ENCODE assay signal across 8 cellular contexts in the genomic region with DNA sequence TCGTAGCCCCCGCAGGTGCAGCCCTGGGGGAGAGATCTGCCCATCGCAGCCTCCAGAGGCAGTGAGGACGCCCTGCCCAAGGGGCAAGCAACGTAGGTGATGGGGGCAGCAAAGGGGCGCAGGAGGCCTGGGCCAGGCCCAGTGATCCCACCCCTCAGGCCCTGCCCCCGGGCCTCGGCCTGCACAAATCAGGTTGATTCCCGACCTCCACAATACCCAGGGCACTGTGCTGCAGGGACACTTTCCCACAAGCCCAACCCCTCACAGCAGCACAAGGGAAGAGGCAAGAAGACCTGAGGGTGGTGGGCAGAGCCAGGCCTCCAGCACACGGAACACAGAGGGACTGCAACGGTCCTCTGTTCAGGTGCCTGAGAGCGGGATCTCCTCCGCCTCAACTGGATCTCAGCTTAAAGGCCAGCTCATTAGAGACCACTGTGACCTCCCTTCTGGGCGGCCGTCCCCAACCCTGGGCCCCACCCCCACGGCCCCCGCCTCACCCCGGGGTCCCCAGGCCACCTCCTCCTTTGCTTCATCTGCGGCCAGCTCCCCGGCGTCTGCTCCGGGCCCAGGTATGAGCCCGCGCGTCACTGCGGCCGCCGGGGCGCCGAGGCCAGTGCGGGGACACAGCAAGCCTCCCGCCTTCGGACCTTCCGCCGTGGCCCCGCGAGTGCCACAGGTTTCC. TPM values are rescaled to one million over a fixed set of nuclear protein-coding genes. Genes with fewer than 3 reads are reported as not detected.
A peak's percentile ranks its signal among the peaks of the same experiment; 100 is the strongest.
DNase-seq lines count a peak whose midpoint lies in the region; ATAC-seq, FAIRE-seq and TF ChIP-seq lines count a peak whose summit lies in the region.

No MANE protein-coding gene starts in this region.

- ATAC-seq in GM21576 (IDR thresholded peaks at IDR 0.05; ENCODE audit: unreplicated experiment): peak; percentile 30

- in situ Hi-C loops in KBM-7 (cut with MboI; ENCODE audit: low pct_unique_long_range_greater_than_20kb, low sequenced_read_pairs) (no loop called here), astrocyte of the cerebellum (cut with HindIII; ENCODE audit: low sequenced_read_pairs) (no loop called here)

- DNase-seq in KBM-7: peak; percentile 25
- no peak for DNase-seq in astrocyte of the cerebellum (ENCODE audit: low read depth)
- no peak for DNase-seq in keratinocyte (ENCODE audit: low read depth, low spot score)
- DNase-seq in substantia nigra (lab: John Stamatoyannopoulos, UW): peak in 1 of 49 donors; percentile 46
- DNase-seq in NOMO-1 treated with DMSO at 0.1 percent for 48 hours (lab: John Stamatoyannopoulos, UW; ENCODE audit: unreplicated experiment): no peak
- no peak for DNase-seq in GF-D8 (lab: John Stamatoyannopoulos, UW)

- H2AFZ ChIP-seq in keratinocyte (ENCODE audit: control insufficient read depth, low read length): peak overlapping the region; percentile 62

- H3K9ac ChIP-seq in keratinocyte (ENCODE audit: control insufficient read depth, extremely low read depth, insufficient read depth, low read length): peak overlapping the region; percentile 95

- TF ChIP-seq POLR2A in GM10847 (IDR thresholded peaks at IDR 0.05; ENCODE audit: extremely low read depth, insufficient read length): peak; percentile 20

- peaks cover 63% of the 10 kb centered on the region for H3K79me2 ChIP-seq in keratinocyte (ENCODE audit: control insufficient read depth, insufficient read depth, low read length)

- dilution Hi-C loops in keratinocyte (cut with MboI; ENCODE audit: extremely low pct_ligation_motif_present, low sequenced_read_pairs): no loop called here

- peak overlapping the region; percentile 91 for H3K4me2 ChIP-seq in keratinocyte (ENCODE audit: control insufficient read depth, extremely low read depth, insufficient read depth, low read depth, low read length)

- FAIRE-seq in keratinocyte (lab: Jason Lieb, UNC): no peak

- H3K4me3 ChIP-seq in astrocyte of the cerebellum (ENCODE audit: low read depth, low read length): peak overlapping the region; percentile 95
- peak overlapping the region; percentile 79 to 97 (median 81) for H3K4me3 ChIP-seq in keratinocyte (ENCODE audit: control insufficient read depth in 2 of 3, extremely low read depth in 1 of 3, insufficient read depth in 2 of 3, low read depth in 1 of 3, low read length in 3 of 3)

- peaks cover 27% of the 10 kb centered on the region for H3K4me1 ChIP-seq in keratinocyte (ENCODE audit: control insufficient read depth, extremely low read depth, insufficient read depth, low read length)

- TF ChIP-seq CTCF in astrocyte of the cerebellum (IDR thresholded peaks at IDR 0.05; ENCODE audit: low read depth, low read length, missing control alignments) (no peak), keratinocyte (optimal IDR thresholded peaks at IDR 0.05 in 1 of 3, IDR thresholded peaks at IDR 0.05 in 1 of 3, conservative IDR thresholded peaks at IDR 0.05 in 1 of 3; ENCODE audit: extremely low read depth in 1 of 3, insufficient read depth in 2 of 3, low read length in 3 of 3) (no peak)

- H3K27ac ChIP-seq in keratinocyte (ENCODE audit: control insufficient read depth, insufficient read depth, low read length) (peak overlapping the region; percentile 74), substantia nigra (ENCODE audit: low read depth, low read length, poor library complexity, severe bottlenecking) (peak overlapping the region; percentile 79)

- H3K27me3 ChIP-seq in keratinocyte (ENCODE audit: control insufficient read depth, extremely low read depth, insufficient read depth, low read length): no peaks in the 10 kb centered on the region

- H3K9me3 ChIP-seq in keratinocyte (ENCODE audit: control insufficient read depth, low read depth, low read length): no peaks in the 10 kb centered on the region

- H3K36me3 ChIP-seq in keratinocyte (ENCODE audit: control insufficient read depth in 2 of 2, extremely low read depth in 1 of 2, insufficient read depth in 2 of 2, low read length in 2 of 2): peaks cover 0 to 17% of the 10 kb centered on the region in 2 experiments

- H3K9me1 ChIP-seq in keratinocyte (ENCODE audit: control insufficient read depth, extremely low read depth, insufficient read depth, low read length): peaks cover 10% of the 10 kb centered on the region

- H4K20me1 ChIP-seq in keratinocyte (ENCODE audit: control insufficient read depth, extremely low read depth, insufficient read depth, low read length): peaks cover 30% of the 10 kb centered on the region

RNA-seq across cellular contexts. Expression of a gene that starts 0.8 kb away (rescaled TPM):
- 295 to 451 TPM (median 325 TPM) in 3 replicates for polyA plus RNA-seq in keratinocyte
- polyA plus RNA-seq in keratinocyte (2011; ENCODE audit: low read depth): 343 TPM
- 346 and 552 TPM in 2 replicates for polyA plus RNA-seq in keratinocyte (2011; cell fraction: cytosol; rRNA removed)
- polyA plus RNA-seq in keratinocyte (2011; cell fraction: nucleus; rRNA removed): 224 and 326 TPM in 2 replicates
- polyA plus RNA-seq in keratinocyte (2012; ENCODE audit: low replicate concordance): 371 and 391 TPM in 2 replicates
- 457 to 846 TPM (median 598 TPM) in 3 replicates for polyA minus RNA-seq in keratinocyte
- 776 TPM for polyA minus RNA-seq in keratinocyte (2011; cell fraction: cytosol; rRNA and poly(A)+ RNA removed)
- 151 and 170 TPM in 2 replicates for polyA minus RNA-seq in keratinocyte (2011; cell fraction: nucleus; rRNA and poly(A)+ RNA removed)

RNA-seq across cellular contexts. Expression of a gene that starts 21.4 kb away (rescaled TPM):
- polyA plus RNA-seq in keratinocyte: 8.2 to 11.9 TPM (median 10.0 TPM) in 3 replicates
- 8.0 TPM for polyA plus RNA-seq in keratinocyte (2011; ENCODE audit: low read depth)
- 4.4 and 10.2 TPM in 2 replicates for polyA plus RNA-seq in keratinocyte (2011; cell fraction: cytosol; rRNA removed)
- polyA plus RNA-seq in keratinocyte (2011; cell fraction: nucleus; rRNA removed): 21.2 and 27.6 TPM in 2 replicates
- polyA plus RNA-seq in keratinocyte (2012; ENCODE audit: low replicate concordance): 12.5 and 16.4 TPM in 2 replicates
- polyA minus RNA-seq in keratinocyte: 0.99 to 7.7 TPM (median 1.2 TPM) in 3 replicates
- 7.7 TPM for polyA minus RNA-seq in keratinocyte (2011; cell fraction: cytosol; rRNA and poly(A)+ RNA removed)
- polyA minus RNA-seq in keratinocyte (2011; cell fraction: nucleus; rRNA and poly(A)+ RNA removed): 2.4 and 2.8 TPM in 2 replicates

RNA-seq across cellular contexts. Expression of a gene that starts 27.4 kb away (rescaled TPM):
- 28.4 to 53.7 TPM (median 49.3 TPM) in 3 replicates for polyA plus RNA-seq in keratinocyte
- polyA plus RNA-seq in keratinocyte (2011; ENCODE audit: low read depth): 23.9 TPM
- polyA plus RNA-seq in keratinocyte (2011; cell fraction: cytosol; rRNA removed): 22.0 and 52.1 TPM in 2 replicates
- polyA plus RNA-seq in keratinocyte (2011; cell fraction: nucleus; rRNA removed): 47.4 and 62.3 TPM in 2 replicates
- 34.4 and 51.8 TPM in 2 replicates for polyA plus RNA-seq in keratinocyte (2012; ENCODE audit: low replicate concordance)
- polyA minus RNA-seq in keratinocyte: 19.2 to 36.3 TPM (median 26.1 TPM) in 3 replicates
- 48.9 TPM for polyA minus RNA-seq in keratinocyte (2011; cell fraction: cytosol; rRNA and poly(A)+ RNA removed)
- polyA minus RNA-seq in keratinocyte (2011; cell fraction: nucleus; rRNA and poly(A)+ RNA removed): 9.9 and 18.3 TPM in 2 replicates

RNA-seq across cellular contexts. Expression of a gene that starts 58.4 kb away (rescaled TPM):
- 412 to 877 TPM (median 450 TPM) in 3 replicates for polyA plus RNA-seq in keratinocyte
- polyA plus RNA-seq in keratinocyte (2011; ENCODE audit: low read depth): 259 TPM
- polyA plus RNA-seq in keratinocyte (2011; cell fraction: cytosol; rRNA removed): 279 and 743 TPM in 2 replicates
- 254 and 303 TPM in 2 replicates for polyA plus RNA-seq in keratinocyte (2011; cell fraction: nucleus; rRNA removed)
- 421 and 447 TPM in 2 replicates for polyA plus RNA-seq in keratinocyte (2012; ENCODE audit: low replicate concordance)
- polyA minus RNA-seq in keratinocyte: 198 to 329 TPM (median 216 TPM) in 3 replicates
- polyA minus RNA-seq in keratinocyte (2011; cell fraction: cytosol; rRNA and poly(A)+ RNA removed): 557 TPM
- polyA minus RNA-seq in keratinocyte (2011; cell fraction: nucleus; rRNA and poly(A)+ RNA removed): 106 and 141 TPM in 2 replicates
